In genomic region chr15:57563416-57563815, GRCh38 we compare ENCODE assay signal across 29 cellular contexts. TPM values are rescaled to one million over a fixed set of nuclear protein-coding genes. Genes with fewer than 3 reads are reported as not detected.
DNase-seq lines count a peak whose midpoint lies in the region; ATAC-seq lines count a peak whose summit lies in the region.
"Had no signal": no experiment of that assay in that cellular context is flagged by ENCODE, and none has a peak within 500 bp of the region (broad histone marks: within the 10 kb centered on the region; RNA-seq: fewer than 3 reads in every experiment).

No MANE protein-coding gene starts in this region.

- POLR2A ChIA-PET in activated CD4-positive, alpha-beta T cell treated with anti-CD3 and anti-CD28 coated beads, Interleukin-2, amount 10 ng/mL, durations not matched to agents 7 days and 5 days (lab: Charles Lee) = no interaction called here

- no peaks in the 10 kb centered on the region for H3K9me3 Mint-ChIP-seq in activated CD4-positive, alpha-beta T cell treated with anti-CD3 and anti-CD28 coated beads, Interleukin-2, amount 10 ng/mL, durations not matched to agents 24 days and 14 days
- H3K9me3 Mint-ChIP-seq in activated CD4-positive, alpha-beta T cell treated with anti-CD3 and anti-CD28 coated beads, Interleukin-2, amount 10 ng/mL, durations not matched to agents 7 days and 5 days = no peaks in the 10 kb centered on the region
- peaks cover 3% of the 10 kb centered on the region for H3K9me3 Mint-ChIP-seq in activated naive CD8-positive, alpha-beta T cell treated with anti-CD3 and anti-CD28 coated beads for 36 hours
- H3K9me3 Mint-ChIP-seq: activated T-helper 2 cell treated with anti-CD3 and anti-CD28 coated beads, Interferon-gamma antibody, Interleukin-2, Interleukin-4, amounts not matched to agents 10 μg/mL and 5 μg/mL and 100 μg/mL, durations not matched to agents 14 hours and 24 hours and 36 hours; IgD-negative memory B cell; naive thymus-derived CD8-positive, alpha-beta T cell; type B pancreatic cell; WTC11 had no signal

- no peak for DNase-seq in activated CD4-positive, alpha-beta T cell treated with anti-CD3 and anti-CD28 coated beads, Interleukin-2, amount 10 ng/mL, durations not matched to agents 24 days and 14 days
- no peak for DNase-seq in activated CD4-positive, alpha-beta T cell treated with anti-CD3 and anti-CD28 coated beads, Interleukin-2, amount 10 ng/mL, durations not matched to agents 7 days and 5 days
- peak; percentile 32 for DNase-seq in GF-D8 (lab: John Stamatoyannopoulos, UW)
- DNase-seq in activated naive CD8-positive, alpha-beta T cell treated with anti-CD3 and anti-CD28 coated beads for 36 hours = peak; percentile 16
- peak; percentile 37 for DNase-seq in mesenteric fat pad (ENCODE audit: low spot score)
- no peak for DNase-seq in NCI-H82 treated with DMSO at 0.1 percent for 48 hours (lab: John Stamatoyannopoulos, UW; ENCODE audit: unreplicated experiment)
- DNase-seq: 8988T; activated CD4-positive, alpha-beta T cell treated with anti-CD3 and anti-CD28 coated beads, Interleukin-2, amount 50 U/mL, for 4 hours; Calu3; caudate nucleus; DMS79 treated with DMSO at 0.1 percent for 48 hours; foreskin keratinocyte; heart left ventricle; midbrain; naive thymus-derived CD8-positive, alpha-beta T cell; NCI-H1092 treated with DMSO at 0.1 percent for 48 hours; NCI-H1694 treated with DMSO at 0.1 percent for 48 hours; nucleus accumbens; SJCRH30; SW 1271; T1000 had no signal

- no peak overlapping the region for H3K4me3 Mint-ChIP-seq in activated CD4-positive, alpha-beta T cell treated with anti-CD3 and anti-CD28 coated beads, Interleukin-2, amount 10 ng/mL, durations not matched to agents 24 days and 14 days
- H3K4me3 Mint-ChIP-seq in activated CD4-positive, alpha-beta T cell treated with anti-CD3 and anti-CD28 coated beads, Interleukin-2, amount 10 ng/mL, durations not matched to agents 7 days and 5 days = no peak overlapping the region
- no peak overlapping the region for H3K4me3 Mint-ChIP-seq in activated naive CD8-positive, alpha-beta T cell treated with anti-CD3 and anti-CD28 coated beads for 36 hours
- H3K4me3 Mint-ChIP-seq: type B pancreatic cell, WTC11 had no signal

- H3K4me1 Mint-ChIP-seq in activated CD4-positive, alpha-beta T cell treated with anti-CD3 and anti-CD28 coated beads, Interleukin-2, amount 10 ng/mL, durations not matched to agents 24 days and 14 days = peaks cover 38% of the 10 kb centered on the region
- peaks cover 36% of the 10 kb centered on the region for H3K4me1 Mint-ChIP-seq in activated CD4-positive, alpha-beta T cell treated with anti-CD3 and anti-CD28 coated beads, Interleukin-2, amount 10 ng/mL, durations not matched to agents 7 days and 5 days
- H3K4me1 Mint-ChIP-seq in activated naive CD8-positive, alpha-beta T cell treated with anti-CD3 and anti-CD28 coated beads for 36 hours = peaks cover 36% of the 10 kb centered on the region

- peaks cover 11% of the 10 kb centered on the region for H3K27me3 Mint-ChIP-seq in activated CD4-positive, alpha-beta T cell treated with anti-CD3 and anti-CD28 coated beads, Interleukin-2, amount 10 ng/mL, durations not matched to agents 24 days and 14 days
- H3K27me3 Mint-ChIP-seq in activated CD4-positive, alpha-beta T cell treated with anti-CD3 and anti-CD28 coated beads, Interleukin-2, amount 10 ng/mL, durations not matched to agents 7 days and 5 days = peaks cover 4% of the 10 kb centered on the region
- peaks cover 30% of the 10 kb centered on the region for H3K27me3 Mint-ChIP-seq in activated naive CD8-positive, alpha-beta T cell treated with anti-CD3 and anti-CD28 coated beads for 36 hours
- H3K27me3 Mint-ChIP-seq: type B pancreatic cell had no signal

- H3K27ac Mint-ChIP-seq in activated CD4-positive, alpha-beta T cell treated with anti-CD3 and anti-CD28 coated beads, Interleukin-2, amount 10 ng/mL, durations not matched to agents 24 days and 14 days = peak overlapping the region; percentile 6
- H3K27ac Mint-ChIP-seq in activated CD4-positive, alpha-beta T cell treated with anti-CD3 and anti-CD28 coated beads, Interleukin-2, amount 10 ng/mL, durations not matched to agents 7 days and 5 days = no peak overlapping the region
- H3K27ac Mint-ChIP-seq in activated naive CD8-positive, alpha-beta T cell treated with anti-CD3 and anti-CD28 coated beads for 36 hours = peak overlapping the region; percentile 21
- H3K27ac Mint-ChIP-seq: type B pancreatic cell, WTC11 had no signal

- H3K36me3 Mint-ChIP-seq in activated CD4-positive, alpha-beta T cell treated with anti-CD3 and anti-CD28 coated beads, Interleukin-2, amount 10 ng/mL, durations not matched to agents 24 days and 14 days (ENCODE audit: low read depth) = no peaks in the 10 kb centered on the region
- no peaks in the 10 kb centered on the region for H3K36me3 Mint-ChIP-seq in activated CD4-positive, alpha-beta T cell treated with anti-CD3 and anti-CD28 coated beads, Interleukin-2, amount 10 ng/mL, durations not matched to agents 7 days and 5 days (ENCODE audit: low read depth)
- peaks cover 5% of the 10 kb centered on the region for H3K36me3 Mint-ChIP-seq in activated naive CD8-positive, alpha-beta T cell treated with anti-CD3 and anti-CD28 coated beads for 36 hours
- H3K36me3 Mint-ChIP-seq: CD14-positive monocyte; IgD-negative memory B cell; naive thymus-derived CD8-positive, alpha-beta T cell; type B pancreatic cell; WTC11 had no signal

- no peak for ATAC-seq in HG03159 (IDR thresholded peaks at IDR 0.05; ENCODE audit: unreplicated experiment)
- no peak for ATAC-seq in GM18868 (IDR thresholded peaks at IDR 0.05; ENCODE audit: unreplicated experiment)
- ATAC-seq: foreskin keratinocyte; heart left ventricle; naive thymus-derived CD8-positive, alpha-beta T cell; WTC11 had no signal

- intact Hi-C loops in activated CD4-positive, alpha-beta T cell treated with anti-CD3 and anti-CD28 coated beads, Interleukin-2, amount 10 ng/mL, durations not matched to agents 24 days and 14 days (cut with micrococcal nuclease) = loop anchor here (5.0 to 10.0 kb wide), 2 partner anchors 79 to 501 kb away; partner anchors contain the start of gene ALDH1A2

- CTCF ChIA-PET in activated CD4-positive, alpha-beta T cell treated with anti-CD3 and anti-CD28 coated beads, Interleukin-2, amount 10 ng/mL, durations not matched to agents 7 days and 5 days (lab: Charles Lee) = interaction anchor here (1.2 kb wide), 1 partner anchor 66 kb away, joined by 3 read pairs; no protein-coding TSS in a partner anchor

RNA-seq across cellular contexts. Expression of gene MYZAP, which starts 28.3 kb away (rescaled TPM):
- total RNA-seq in activated CD4-positive, alpha-beta T cell treated with anti-CD3 and anti-CD28 coated beads, Interleukin-2, amount 10 ng/mL, durations not matched to agents 24 days and 14 days = not detected in 2 replicates
- not detected for total RNA-seq in activated CD4-positive, alpha-beta T cell treated with anti-CD3 and anti-CD28 coated beads, Interleukin-2, amount 10 ng/mL, durations not matched to agents 7 days and 5 days
- total RNA-seq in activated naive CD8-positive, alpha-beta T cell treated with anti-CD3 and anti-CD28 coated beads for 36 hours = not detected
- total RNA-seq in mesenteric fat pad = 65.5 TPM
- total RNA-seq: activated T-helper 2 cell treated with anti-CD3 and anti-CD28 coated beads, Interferon-gamma antibody, Interleukin-2, Interleukin-4, amounts not matched to agents 10 μg/mL and 5 μg/mL and 100 μg/mL, durations not matched to agents 14 hours and 24 hours and 36 hours; naive thymus-derived CD8-positive, alpha-beta T cell; NCI-H460 had no signal

Comparison
In these comparisons a context has a peak if more than half of its experiments do, and no peak if none do; other contexts are left out.
1. DNase-seq: peak in GF-D8 (single experiment), activated naive CD8-positive, alpha-beta T cell treated with anti-CD3 and anti-CD28 coated beads for 36 hours (single experiment) and mesenteric fat pad (single experiment); none in activated CD4-positive, alpha-beta T cell treated with anti-CD3 and anti-CD28 coated beads, Interleukin-2, amount 10 ng/mL, durations not matched to agents 24 days and 14 days (single experiment), activated CD4-positive, alpha-beta T cell treated with anti-CD3 and anti-CD28 coated beads, Interleukin-2, amount 10 ng/mL, durations not matched to agents 7 days and 5 days (single experiment) and NCI-H82 treated with DMSO at 0.1 percent for 48 hours (single experiment).
2. RNA of gene MYZAP, which starts 28.3 kb away (total RNA-seq): 65.5 TPM in mesenteric fat pad (single experiment); not detected in activated CD4-positive, alpha-beta T cell treated with anti-CD3 and anti-CD28 coated beads, Interleukin-2, amount 10 ng/mL, durations not matched to agents 7 days and 5 days, not detected in activated CD4-positive, alpha-beta T cell treated with anti-CD3 and anti-CD28 coated beads, Interleukin-2, amount 10 ng/mL, durations not matched to agents 24 days and 14 days and not detected in activated naive CD8-positive, alpha-beta T cell treated with anti-CD3 and anti-CD28 coated beads for 36 hours; every median in the first group is over 10 times any median in the second.